In genomic region chr7:134279898-134280297, GRCh38 we compare ENCODE assay signal across 33 cellular contexts.
"Had no signal": no experiment of that assay in that cellular context is flagged by ENCODE, and none has a peak within 500 bp of the region (broad histone marks: within the 10 kb centered on the region; RNA-seq: fewer than 3 reads in every experiment).

No MANE protein-coding gene starts in this region.

- H3K27me3 ChIP-seq: ascending aorta, body of pancreas, brain microvascular endothelial cell, breast epithelium, cardiac muscle cell had no signal

- H3K27ac ChIP-seq: adrenal gland, ascending aorta, body of pancreas, brain microvascular endothelial cell, breast epithelium, cardiac muscle cell had no signal

- FAIRE-seq: astrocyte, bronchial epithelial cell had no signal

- H3K36me3 ChIP-seq: adrenal gland, ascending aorta, brain microvascular endothelial cell, breast epithelium, cardiac muscle cell had no signal

- DNase-seq: activated effector memory CD4-positive, alpha-beta T cell treated with anti-CD3 and anti-CD28 coated beads, Interleukin-2, amount 50 U/mL, for 16 hours; activated effector memory CD4-positive, alpha-beta T cell treated with Interleukin-2 at 50 U/mL for 16 hours; activated gamma-delta T cell; activated gamma-delta T cell treated with Interleukin-2 at 50 U/mL for 16 hours; activated naive CD4-positive, alpha-beta T cell; activated naive CD4-positive, alpha-beta T cell treated with anti-CD3 and anti-CD28 coated beads for 36 hours; activated naive CD4-positive, alpha-beta T cell treated with anti-CD3 and anti-CD28 coated beads, Interleukin-2, amount 10 ng/mL, durations not matched to agents 7 days and 5 days; activated naive CD4-positive, alpha-beta T cell treated with anti-CD3 and anti-CD28 coated beads, Interleukin-2, amount 50 U/mL, for 16 hours; activated naive CD4-positive, alpha-beta T cell treated with Interleukin-2 at 50 U/mL for 16 hours; activated naive CD8-positive, alpha-beta T cell treated with anti-CD3 and anti-CD28 coated beads for 36 hours; activated naive CD8-positive, alpha-beta T cell treated with anti-CD3 and anti-CD28 coated beads, Interleukin-2, amount 10 ng/mL, durations not matched to agents 7 days and 5 days; activated naive CD8-positive, alpha-beta T cell treated with anti-CD3 and anti-CD28 coated beads, Interleukin-2, amount 50 U/mL, for 24 hours; activated T-cell treated with anti-CD3 and anti-CD28 coated beads, Interleukin-2, amount 50 U/mL, for 1 hour; activated T-cell treated with anti-CD3 and anti-CD28 coated beads, Interleukin-2, amount 50 U/mL, for 24 hours; activated T-cell treated with anti-CD3 and anti-CD28 coated beads, Interleukin-2, amount 50 U/mL, for 4 hours; activated T-cell treated with anti-CD3 and anti-CD28 coated beads, Interleukin-2, amount 50 U/mL, for 48 hours; activated T-cell treated with anti-CD3 and anti-CD28 coated beads, Interleukin-2, amount 50 U/mL, for 72 hours; adrenal gland; amniotic stem cell; amygdala; anterior cingulate cortex; aorta; body of pancreas; brain microvascular endothelial cell; caudate nucleus; central memory CD4-positive, alpha-beta T cell had no signal

- H3K4me3 ChIP-seq: adrenal gland, ascending aorta, body of pancreas, breast epithelium, cardiac muscle cell had no signal

- ATAC-seq: activated naive CD4-positive, alpha-beta T cell treated with anti-CD3 and anti-CD28 coated beads, Interleukin-2, amount 50 U/mL, for 72 hours; activated naive CD8-positive, alpha-beta T cell treated with anti-CD3 and anti-CD28 coated beads, Interleukin-2, amount 50 U/mL, for 24 hours; activated T-cell treated with anti-CD3 and anti-CD28 coated beads, Interleukin-2, amount 50 U/mL, for 4 hours; activated T-cell treated with anti-CD3 and anti-CD28 coated beads, Interleukin-2, amount 50 U/mL, for 72 hours; activated T-helper 17 cell treated with anti-CD3 and anti-CD28 coated beads, Interleukin-2, amount 50 U/mL, for 72 hours; body of pancreas had no signal

- H3K4me1 ChIP-seq: adrenal gland, ascending aorta, breast epithelium had no signal

- H3K9me3 ChIP-seq: adrenal gland, ascending aorta, body of pancreas, breast epithelium had no signal
